In genomic region chr4:63063765-63064164, GRCh38 we compare ENCODE assay signal across 20 cellular contexts.
DNase-seq lines count a peak whose midpoint lies in the region; ATAC-seq, FAIRE-seq and TF ChIP-seq lines count a peak whose summit lies in the region.
"Had no signal": no experiment of that assay in that cellular context is flagged by ENCODE, and none has a peak within 500 bp of the region (broad histone marks: within the 10 kb centered on the region; RNA-seq: fewer than 3 reads in every experiment).

No MANE protein-coding gene starts in this region.

- H4K5ac ChIP-seq in mesendoderm (ENCODE audit: low read length), result no peak overlapping the region

- 21% methylated on average over 4 of the region's 4 CpGs for WGBS in SK-N-SH (ENCODE audit: low lambda C conversion rate)
- WGBS in mesendoderm (ENCODE audit: extremely low coverage, insufficient coverage, low lambda C conversion rate), result no CpG with 5 or more reads among the region's 4 CpGs

- H3K79me1 ChIP-seq in mesendoderm (ENCODE audit: low read length), result no peaks in the 10 kb centered on the region

- CTCF ChIA-PET in SK-N-SH (lab: Yijun Ruan, JAX), result interaction anchor here (1.0 kb wide), 1 partner anchor 15 kb away, joined by 3 read pairs; no protein-coding TSS in a partner anchor

- no peaks in the 10 kb centered on the region for H3K79me2 ChIP-seq in SK-N-SH (ENCODE audit: insufficient read depth)
- H3K79me2 ChIP-seq in mesendoderm (ENCODE audit: control insufficient read depth, insufficient read depth, low read length), result no peaks in the 10 kb centered on the region

- no peaks in the 10 kb centered on the region for H3K27me3 ChIP-seq in SK-N-SH (ENCODE audit: insufficient read depth)
- no peaks in the 10 kb centered on the region for H3K27me3 ChIP-seq in mesendoderm (ENCODE audit: insufficient read depth, low read length, poor library complexity)
- H3K27me3 ChIP-seq in MG63, result no peaks in the 10 kb centered on the region

- TF ChIP-seq EP300 in SK-N-SH (IDR thresholded peaks at IDR 0.05; ENCODE audit: borderline replicate concordance in 1 of 2, low read depth in 1 of 2, low read length in 1 of 2), result no peak

- ATAC-seq in SK-N-SH treated with all-trans-retinoic acid at 6 μM for 48 hours, result no peak

- in situ Hi-C loops in astrocyte of the spinal cord (cut with HindIII; ENCODE audit: low sequenced_read_pairs), result no loop called here

- no peak overlapping the region for H2AK5ac ChIP-seq in mesendoderm (ENCODE audit: low read length)

- no peak overlapping the region for H3K23ac ChIP-seq in mesendoderm (ENCODE audit: low read length)

- no peak overlapping the region for H2BK120ac ChIP-seq in mesendoderm (ENCODE audit: low read depth, low read length)

- no peaks in the 10 kb centered on the region for H4K20me1 ChIP-seq in SK-N-SH (ENCODE audit: insufficient read depth)

- H4K8ac ChIP-seq in mesendoderm (ENCODE audit: low read depth, low read length), result no peak overlapping the region

- no peak overlapping the region for H3K56ac ChIP-seq in mesendoderm (ENCODE audit: low read length)

- H3K4me2 ChIP-seq in SK-N-SH, result no peak overlapping the region
- no peak overlapping the region for H3K4me2 ChIP-seq in mesendoderm (ENCODE audit: low read length)

- no peaks in the 10 kb centered on the region for H3F3A ChIP-seq in SK-N-SH (replicated peaks; ENCODE audit: insufficient read depth)

- H3K9ac ChIP-seq in SK-N-SH, result no peak overlapping the region
- H3K9ac ChIP-seq in mesendoderm (ENCODE audit: low read length), result no peak overlapping the region
- H3K9ac ChIP-seq: GM23248 had no signal

- H3K36me3 ChIP-seq in SK-N-SH (replicated peaks in 1 of 2; ENCODE audit: control insufficient read depth in 1 of 2, insufficient read depth in 2 of 2, low read length in 1 of 2) (no peaks in the 10 kb centered on the region), mesendoderm (ENCODE audit: control insufficient read depth, insufficient read depth, low read length) (no peaks in the 10 kb centered on the region), MG63 (no peaks in the 10 kb centered on the region)

- TF ChIP-seq CTCF in SK-N-SH (IDR thresholded peaks at IDR 0.05), result no peak
- no peak for TF ChIP-seq CTCF in astrocyte of the spinal cord (IDR thresholded peaks at IDR 0.05; ENCODE audit: low read depth, low read length)
- no peak for TF ChIP-seq CTCF in D721Med (IDR thresholded peaks at IDR 0.05; ENCODE audit: insufficient read depth, missing control alignments)

- H3K9me3 ChIP-seq in SK-N-SH, result no peaks in the 10 kb centered on the region
- H3K9me3 ChIP-seq in MG63, result no peaks in the 10 kb centered on the region

- H3K4me1 ChIP-seq in SK-N-SH (ENCODE audit: control insufficient read depth in 1 of 2, insufficient read depth in 2 of 2, low read depth in 1 of 2, low read length in 1 of 2) (no peaks in the 10 kb centered on the region), mesendoderm (ENCODE audit: control insufficient read depth, low read depth, low read length) (no peaks in the 10 kb centered on the region)

- H3K4ac ChIP-seq in mesendoderm (ENCODE audit: low read depth, low read length), result no peak overlapping the region

- H3K27ac ChIP-seq in SK-N-SH (ENCODE audit: low read depth in 2 of 2, low read length in 1 of 2) (no peak overlapping the region), mesendoderm (ENCODE audit: low read depth, low read length) (no peak overlapping the region)
- H3K27ac ChIP-seq: 22Rv1, GM23248 had no signal

- H2BK15ac ChIP-seq in mesendoderm (replicated peaks; ENCODE audit: low read depth), result no peak overlapping the region

- no peak overlapping the region for H2BK5ac ChIP-seq in mesendoderm (ENCODE audit: low read length)

- no peak overlapping the region for H3K18ac ChIP-seq in mesendoderm (ENCODE audit: low read length)

- POLR2A ChIA-PET in SK-N-SH (lab: Yijun Ruan, JAX), result no interaction called here

- FAIRE-seq in D721Med (lab: Jason Lieb, UNC), result no peak
- FAIRE-seq: RCC 7860 had no signal

- no peaks in the 10 kb centered on the region for H3K9me2 ChIP-seq in SK-N-SH

- DNase-seq in SK-N-SH, result no peak
- peak; percentile 8 for DNase-seq in astrocyte of the spinal cord (ENCODE audit: low read depth, low spot score)
- DNase-seq in mesendoderm, result peak; percentile 25
- DNase-seq in MG63, result no peak
- no peak for DNase-seq in D721Med (ENCODE audit: insufficient read length, low spot score)
- no peak for DNase-seq in stimulated activated CD4-positive, alpha-beta T cell treated with anti-CD3 and anti-CD28 coated beads, Interleukin-4, amount 100 ng/mL, for 4 hours
- no peak for DNase-seq in stimulated activated CD4-positive, alpha-beta T cell treated with anti-CD3 and anti-CD28 coated beads, Interleukin-4, amount 100 ng/mL, for 1 hour
- DNase-seq: DMS79, GM23248, HCEC 1CT, IMR-90, MV-4-11, NCI-H1105 treated with DMSO at 0.1 percent for 48 hours, NCI-H2081 treated with DMSO at 0.1 percent for 48 hours, NCI-H446, NCI-H526, OCI-M1 had no signal

- H3K4me3 ChIP-seq in SK-N-SH (ENCODE audit: low read depth in 2 of 2, low read length in 1 of 2), result no peak overlapping the region
- no peak overlapping the region for H3K4me3 ChIP-seq in astrocyte of the spinal cord (ENCODE audit: low read depth, low read length)
- no peak overlapping the region for H3K4me3 ChIP-seq in mesendoderm (ENCODE audit: low read length)
- no peak overlapping the region for H3K4me3 ChIP-seq in MG63
- H3K4me3 ChIP-seq: GM23248 had no signal

- no peak overlapping the region for H2AFZ ChIP-seq in SK-N-SH (ENCODE audit: low read depth)
- H2AFZ ChIP-seq: GM23248 had no signal

- no peak for TF ChIP-seq RAD21 in SK-N-SH (IDR thresholded peaks at IDR 0.05; ENCODE audit: low read length)

TF ChIP-seq in SK-N-SH treated with all-trans-retinoic acid at 6 μM for 48 hours, 23 proteins besides CTCF, POLR2A, EP300 and RAD21:
- TF ChIP-seq RARB (CRISPR knock-in tag; IDR thresholded peaks at IDR 0.05), result no peak
- TF ChIP-seq ESRRG (CRISPR knock-in tag; IDR thresholded peaks at IDR 0.05), result no peak
- peak; percentile 42; the same call in 1 of the 2 replicates for TF ChIP-seq ISL1 (CRISPR knock-in tag; IDR thresholded peaks at IDR 0.05)
- no peak for TF ChIP-seq PPARA (CRISPR knock-in tag; IDR thresholded peaks at IDR 0.05; ENCODE audit: borderline replicate concordance)

TF ChIP-seq in SK-N-SH, 30 proteins besides CTCF, POLR2A, EP300 and RAD21 (continues in another document):
- TF ChIP-seq RCOR1 (IDR thresholded peaks at IDR 0.05; ENCODE audit: low read length) (no peak), IRF3 (IDR thresholded peaks at IDR 0.05; ENCODE audit: low read depth, low read length) (no peak), NFIC (IDR thresholded peaks at IDR 0.05; ENCODE audit: borderline replicate concordance) (no peak), ZBTB33 (IDR thresholded peaks at IDR 0.05; ENCODE audit: borderline replicate concordance, low read depth) (no peak), RFX5 (IDR thresholded peaks at IDR 0.05; ENCODE audit: low read length) (no peak), JUND (IDR thresholded peaks at IDR 0.05) (no peak), MXI1 (IDR thresholded peaks at IDR 0.05; ENCODE audit: low read depth, low read length) (no peak), REST (IDR thresholded peaks at IDR 0.05; ENCODE audit: low read depth, low read length) (no peak), TEAD4 (IDR thresholded peaks at IDR 0.05; ENCODE audit: borderline replicate concordance, insufficient read depth) (no peak), TCF12 (IDR thresholded peaks at IDR 0.05) (no peak)

Comparison
In these comparisons a context has a peak if more than half of its experiments do, and no peak if none do; other contexts are left out.
1. DNase-seq: peak in astrocyte of the spinal cord (single experiment) and mesendoderm (single experiment); none in SK-N-SH (single experiment), MG63 (single experiment), D721Med (single experiment), stimulated activated CD4-positive, alpha-beta T cell treated with anti-CD3 and anti-CD28 coated beads, Interleukin-4, amount 100 ng/mL, for 4 hours (0 of 2) and stimulated activated CD4-positive, alpha-beta T cell treated with anti-CD3 and anti-CD28 coated beads, Interleukin-4, amount 100 ng/mL, for 1 hour (single experiment).